Comparison of ENCODE assay signal across 1 cellular context in genomic region chr12:52372216-52373154, GRCh38.
TF ChIP-seq lines count a peak whose summit lies in the region.

No MANE protein-coding gene starts in this region.

TF ChIP-seq in HEK293, 187 proteins besides CTCF, POLR2A, EP300 and RAD21 (continued from another document):
- TF ChIP-seq, protein P1, sequence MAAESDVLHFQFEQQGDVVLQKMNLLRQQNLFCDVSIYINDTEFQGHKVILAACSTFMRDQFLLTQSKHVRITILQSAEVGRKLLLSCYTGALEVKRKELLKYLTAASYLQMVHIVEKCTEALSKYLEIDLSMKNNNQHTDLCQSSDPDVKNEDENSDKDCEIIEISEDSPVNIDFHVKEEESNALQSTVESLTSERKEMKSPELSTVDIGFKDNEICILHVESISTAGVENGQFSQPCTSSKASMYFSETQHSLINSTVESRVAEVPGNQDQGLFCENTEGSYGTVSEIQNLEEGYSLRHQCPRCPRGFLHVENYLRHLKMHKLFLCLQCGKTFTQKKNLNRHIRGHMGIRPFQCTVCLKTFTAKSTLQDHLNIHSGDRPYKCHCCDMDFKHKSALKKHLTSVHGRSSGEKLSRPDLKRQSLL (tag by site-specific recombination; IDR thresholded peaks at IDR 0.05) = 0 out of 2 replicates have a peak, but pooled peaks have one; percentile 11
- TF ChIP-seq ZNF654 (tag by site-specific recombination; IDR thresholded peaks at IDR 0.05; ENCODE audit: low read depth) (peak; percentile 94), SALL2 (tag by site-specific recombination; IDR thresholded peaks at IDR 0.05; ENCODE audit: borderline replicate concordance) (no peak), PBX3 (CRISPR knock-in tag; IDR thresholded peaks at IDR 0.05) (no peak), ZNF175 (tag by site-specific recombination; IDR thresholded peaks at IDR 0.05) (no peak), WT1 (tag by site-specific recombination; IDR thresholded peaks at IDR 0.05) (no peak), PRDM6 (tag by site-specific recombination; IDR thresholded peaks at IDR 0.05) (no peak), ZNF335 (tag by site-specific recombination; conservative IDR thresholded peaks at IDR 0.05) (peak; percentile 89), ZNF416 (tag by site-specific recombination; IDR thresholded peaks at IDR 0.05) (no peak), ZNF24 (tag by site-specific recombination; IDR thresholded peaks at IDR 0.05) (no peak)
TF ChIP-seq in HEK293: peak in this region for 9.
